Comparison of ENCODE assay signal across 8 cellular contexts in genomic region chr12:6873094-6874006, GRCh38. TPM values are rescaled to one million over a fixed set of nuclear protein-coding genes. Genes with fewer than 3 reads are reported as not detected.
DNase-seq lines count a peak whose midpoint lies in the region; ATAC-seq and TF ChIP-seq lines count a peak whose summit lies in the region.

Gene SPSB2 (minus strand): TSS chr12:6873303. CDS start chr12:6872901, 402 bp downstream.

- H3K27ac ChIP-seq in thoracic aorta, result peak within 1 kb of the TSS; percentile 89 to 94

- peak within 1 kb of the TSS; percentile 89 for H3K4me3 Mint-ChIP-seq in activated naive CD8-positive, alpha-beta T cell
- H3K4me3 Mint-ChIP-seq in osteocyte (ENCODE audit: unreplicated experiment), result peak within 1 kb of the TSS; percentile 86

- DNase-seq in GM10266 (ENCODE audit: extremely low spot score), result peak; percentile 97
- DNase-seq in NCI-H128 (lab: John Stamatoyannopoulos, UW; ENCODE audit: unreplicated experiment), result peak; percentile 95
- DNase-seq in SKM-1 treated with dmso at 0.1 percent for 144 hours (lab: John Stamatoyannopoulos, UW; ENCODE audit: unreplicated experiment), result peak; percentile 78
- peak; percentile 85 to 98 (median 96) for DNase-seq in head of caudate nucleus
- DNase-seq in osteocyte (ENCODE audit: extremely low spot score, unreplicated experiment), result peak; percentile 98
- DNase-seq in thoracic aorta (ENCODE audit: low spot score), result peak; percentile 88

- no peak for TF ChIP-seq CTCF in GM10266 (IDR thresholded peaks at IDR 0.05; ENCODE audit: control insufficient read depth, insufficient read depth, low read depth, missing control alignments)
- TF ChIP-seq CTCF in osteocyte (IDR thresholded peaks at IDR 0.05), result no peak
- no peak for TF ChIP-seq CTCF in thoracic aorta (IDR thresholded peaks at IDR 0.05)

- H3K4me3 ChIP-seq in thoracic aorta, result peak within 1 kb of the TSS; percentile 97

- H3K4me1 ChIP-seq in thoracic aorta (ENCODE audit: control insufficient read depth in 1 of 2, low read depth in 2 of 2), result peaks cover 31 to 42% of the 10 kb centered on the region in 2 donors

- H3K27me3 ChIP-seq in thoracic aorta (replicated peaks; ENCODE audit: insufficient read depth), result no peaks in the 10 kb centered on the region

- H3K36me3 ChIP-seq in thoracic aorta, result peaks cover 11% of the 10 kb centered on the region

- peaks cover 8% of the 10 kb centered on the region for H3K36me3 Mint-ChIP-seq in activated naive CD8-positive, alpha-beta T cell
- H3K36me3 Mint-ChIP-seq in osteocyte (ENCODE audit: unreplicated experiment), result peaks cover 26% of the 10 kb centered on the region

- peak; percentile 86 for ATAC-seq in HG02678 (IDR thresholded peaks at IDR 0.05; ENCODE audit: unreplicated experiment)
- peak; percentile 90 for ATAC-seq in thoracic aorta (ENCODE audit: insufficient number of reproducible peaks, low FRiP score, low read depth)

- intact Hi-C loops in head of caudate nucleus (cut with DNase I), result loop anchor here (2.0 kb wide), 1 partner anchor 17 kb away; no protein-coding TSS in a partner anchor

- H3K9me3 ChIP-seq in thoracic aorta, result no peaks in the 10 kb centered on the region

- no peaks in the 10 kb centered on the region for H3K27me3 Mint-ChIP-seq in activated naive CD8-positive, alpha-beta T cell
- no peaks in the 10 kb centered on the region for H3K27me3 Mint-ChIP-seq in osteocyte (ENCODE audit: unreplicated experiment)

- peaks cover 47% of the 10 kb centered on the region for H3K4me1 Mint-ChIP-seq in activated naive CD8-positive, alpha-beta T cell (ENCODE audit: low read depth)
- H3K4me1 Mint-ChIP-seq in osteocyte (ENCODE audit: unreplicated experiment), result peaks cover 41% of the 10 kb centered on the region

- no peaks in the 10 kb centered on the region for H3K9me3 Mint-ChIP-seq in activated naive CD8-positive, alpha-beta T cell (ENCODE audit: low read depth)
- H3K9me3 Mint-ChIP-seq in osteocyte (ENCODE audit: unreplicated experiment), result no peaks in the 10 kb centered on the region

- H3K27ac Mint-ChIP-seq in activated naive CD8-positive, alpha-beta T cell, result peak within 1 kb of the TSS; percentile 75
- H3K27ac Mint-ChIP-seq in osteocyte (ENCODE audit: unreplicated experiment), result peak within 1 kb of the TSS; percentile 88

RNA-seq across cellular contexts. Expression of gene SPSB2, which starts in this region (rescaled TPM):
- total RNA-seq in osteocyte (9.2 and 11.5 TPM in 2 replicates), thoracic aorta (10 to 100 TPM in 1 of 2 donors, 1 to 10 TPM in 1; 9.2 to 19.1 TPM)

Comparison
In these comparisons a context has a peak if more than half of its experiments do, and no peak if none do; other contexts are left out.
1. Peak in every context shown above with its lines: DNase-seq, ATAC-seq, H3K4me3 ChIP-seq and H3K27ac ChIP-seq.